Comparison of ENCODE assay signal across 8 cellular contexts in genomic region chr3:15098503-15099363, GRCh38. TPM values are rescaled to one million over a fixed set of nuclear protein-coding genes. Genes with fewer than 3 reads are reported as not detected.
A peak's percentile ranks its signal among the peaks of the same experiment; 100 is the strongest.
DNase-seq lines count a peak whose midpoint lies in the region; ATAC-seq and TF ChIP-seq lines count a peak whose summit lies in the region.

RBSN (minus strand) TSS chr3:15099148; CDS start chr3:15096120, 3,028 bp downstream.

- peak within 1 kb of the TSS; percentile 95 for H3K4me3 ChIP-seq in CD8-positive, alpha-beta memory T cell (ENCODE audit: low read length)
- peak within 1 kb of the TSS; percentile 72 for H3K4me3 ChIP-seq in HL-60 (replicated peaks; ENCODE audit: insufficient read depth, low read length)
- peak within 1 kb of the TSS; percentile 87 for H3K4me3 ChIP-seq in effector memory CD4-positive, alpha-beta T cell (ENCODE audit: insufficient read depth, low read depth, low read length, poor library complexity, severe bottlenecking)

- H3K4me1 ChIP-seq in CD8-positive, alpha-beta memory T cell (ENCODE audit: insufficient read depth, low read length), result peaks cover 18% of the 10 kb centered on the region
- peaks cover 15% of the 10 kb centered on the region for H3K4me1 ChIP-seq in effector memory CD4-positive, alpha-beta T cell (ENCODE audit: control insufficient read depth, insufficient read depth, low read length, poor library complexity, severe bottlenecking)

- TF ChIP-seq CTCF in HL-60 (IDR thresholded peaks at IDR 0.05; ENCODE audit: insufficient read depth, low read length), result no peak

- ATAC-seq in GM19463 (IDR thresholded peaks at IDR 0.05; ENCODE audit: unreplicated experiment), result peak; percentile 82

- H3K9me3 ChIP-seq in CD8-positive, alpha-beta memory T cell (ENCODE audit: low read length), result no peaks in the 10 kb centered on the region
- H3K9me3 ChIP-seq in effector memory CD4-positive, alpha-beta T cell (ENCODE audit: control insufficient read depth, low read length), result no peaks in the 10 kb centered on the region

- peaks cover 4 to 8% of the 10 kb centered on the region in 2 donors for H3K27me3 Mint-ChIP-seq in CD8-positive, alpha-beta memory T cell

- H3K27me3 ChIP-seq in CD8-positive, alpha-beta memory T cell (ENCODE audit: insufficient read depth, low read length, poor library complexity, severe bottlenecking), result no peaks in the 10 kb centered on the region
- H3K27me3 ChIP-seq in HL-60 (ENCODE audit: insufficient read depth, poor library complexity, severe bottlenecking), result no peaks in the 10 kb centered on the region
- H3K27me3 ChIP-seq in effector memory CD4-positive, alpha-beta T cell (replicated peaks; ENCODE audit: control insufficient read depth, insufficient read depth, low read length, poor library complexity, severe bottlenecking), result no peaks in the 10 kb centered on the region

- peaks cover 0 to 46% (median 7%) of the 10 kb centered on the region in 3 donors for H3K36me3 Mint-ChIP-seq in CD8-positive, alpha-beta memory T cell

- H3K4me3 Mint-ChIP-seq in CD8-positive, alpha-beta memory T cell, result peak within 1 kb of the TSS; percentile 91 to 97 (median 95)

- H3K27ac ChIP-seq in CD8-positive, alpha-beta memory T cell (ENCODE audit: low read depth, low read length), result peak within 1 kb of the TSS; percentile 98
- H3K27ac ChIP-seq in HL-60 (replicated peaks), result peak within 1 kb of the TSS; percentile 72
- peak within 1 kb of the TSS; percentile 93 for H3K27ac ChIP-seq in effector memory CD4-positive, alpha-beta T cell (ENCODE audit: insufficient read depth, low read length, poor library complexity, severe bottlenecking)

- H3K4me1 Mint-ChIP-seq in CD8-positive, alpha-beta memory T cell, result peaks cover 23 to 34% (median 30%) of the 10 kb centered on the region in 3 donors

- CTCF ChIA-PET in CD8-positive, alpha-beta memory T cell (lab: Charles Lee), result interaction anchor here (0.8 to 2.2 kb wide), 8 partner anchors 9 to 50 kb away, joined by 3 to 7 read pairs (median 4); partner anchors contain the start of gene MRPS25

- H3K27ac Mint-ChIP-seq in CD8-positive, alpha-beta memory T cell, result peak within 1 kb of the TSS; percentile 91 to 100 (median 98)

- peak; percentile 94 to 97 (median 95) for DNase-seq in CD8-positive, alpha-beta memory T cell
- peak; percentile 88 to 95 for DNase-seq in HL-60 (ENCODE audit: low read depth in 1 of 2, low spot score in 1 of 2)
- DNase-seq in NK-92 treated with Interleukin-12 subunit alpha and Interleukin-12 subunit beta, amount 100 ng/mL, for 24 hours (lab: John Stamatoyannopoulos, UW), result peak; percentile 92
- DNase-seq in activated CD8-positive, alpha-beta memory T cell treated with anti-CD3 and anti-CD28 coated beads for 24 hours, result peak; percentile 97
- peak; percentile 94 for DNase-seq in effector memory CD4-positive, alpha-beta T cell
- peak; percentile 96 for DNase-seq in lung microvascular endothelial cell (ENCODE audit: low read depth in 2 of 2)
- DNase-seq in stimulated activated CD4-positive, alpha-beta T cell treated with anti-CD3 and anti-CD28 coated beads, TNF-alpha, amount 100 ng/mL, for 4 hours (ENCODE audit: low read depth in 3 of 3), result peak; percentile 87 to 92 (median 89)

- H3K9me3 Mint-ChIP-seq in CD8-positive, alpha-beta memory T cell, result peaks cover 0 to 5% (median 0%) of the 10 kb centered on the region in 5 donors

- POLR2A ChIA-PET in CD8-positive, alpha-beta memory T cell (lab: Charles Lee), result interaction anchor here (0.6 to 2.4 kb wide), 11 partner anchors 10 to 447 kb away, joined by 3 to 19 read pairs (median 4); partner anchors contain the start of genes CAPN7, CCDC174, EAF1 and MRPS25

- peaks cover 20% of the 10 kb centered on the region for H3K36me3 ChIP-seq in CD8-positive, alpha-beta memory T cell (ENCODE audit: insufficient read depth, low read length)
- peaks cover 26% of the 10 kb centered on the region for H3K36me3 ChIP-seq in effector memory CD4-positive, alpha-beta T cell (ENCODE audit: control insufficient read depth, insufficient read depth, low read length)

RNA-seq across cellular contexts. Expression of gene RBSN, which starts in this region (rescaled TPM):
- total RNA-seq in CD8-positive, alpha-beta memory T cell, result 10 to 100 TPM; 12.2 to 12.5 TPM
- 19.0 TPM for polyA plus RNA-seq in CD8-positive, alpha-beta memory T cell
- 13.1 and 17.7 TPM in 2 replicates for total RNA-seq in lung microvascular endothelial cell

Comparison
In these comparisons a context has a peak if more than half of its experiments do, and no peak if none do; other contexts are left out.
1. Peak in every context shown above with its lines: DNase-seq, ATAC-seq, H3K4me3 ChIP-seq and H3K27ac ChIP-seq.